ENCODE assay signal across 8 cellular contexts in the genomic region with DNA sequence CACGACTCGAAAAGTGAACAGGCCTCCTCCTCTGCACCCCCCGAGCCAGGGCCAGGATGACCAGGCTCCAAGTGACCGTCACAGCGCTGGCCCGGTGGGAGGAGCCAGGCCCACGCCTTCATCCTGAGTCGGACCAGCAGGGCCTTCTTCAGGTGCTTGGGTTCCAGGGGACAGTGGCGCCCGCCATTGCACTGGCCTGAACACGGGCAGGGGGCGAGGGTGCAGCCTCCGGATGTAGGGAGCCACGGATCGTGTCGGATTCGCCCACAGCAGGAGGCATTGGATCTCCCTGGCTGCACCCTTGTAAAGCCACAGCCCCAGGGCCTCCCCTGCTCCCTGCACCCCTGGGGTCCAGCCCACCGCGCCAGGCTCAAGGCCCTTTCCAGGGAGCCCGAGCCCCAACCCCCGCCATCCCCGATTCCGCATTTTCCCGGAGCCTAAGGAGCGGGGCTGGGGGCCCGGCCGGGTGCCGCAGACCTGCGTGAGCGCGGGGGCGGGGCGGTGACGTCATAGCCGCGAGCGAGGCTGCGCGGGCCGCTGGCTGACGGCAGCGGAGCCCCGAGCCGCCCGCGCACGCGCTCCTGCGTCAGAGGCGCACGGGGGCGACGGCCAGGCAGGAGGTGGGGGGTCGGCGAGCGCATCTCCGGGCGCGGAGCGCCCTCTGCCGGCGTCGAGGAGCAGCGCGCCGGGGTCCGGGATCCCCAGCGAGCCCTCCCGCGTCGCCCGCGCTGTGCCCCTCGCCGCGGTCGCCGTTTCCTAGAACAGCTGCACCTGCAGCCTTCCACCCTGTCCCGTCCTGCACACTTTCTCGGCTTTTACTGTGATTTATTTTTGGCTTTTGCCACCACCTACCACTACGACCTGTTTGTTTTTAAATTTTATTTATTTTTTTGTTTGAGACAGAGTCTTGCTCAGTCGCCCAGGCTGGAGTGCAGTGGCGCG. TPM values are rescaled to one million over a fixed set of nuclear protein-coding genes. Genes with fewer than 3 reads are reported as not detected.
A peak's percentile ranks its signal among the peaks of the same experiment; 100 is the strongest.
DNase-seq lines count a peak whose midpoint lies in the region; ATAC-seq and TF ChIP-seq lines count a peak whose summit lies in the region.

No MANE protein-coding gene starts in this region.

- intact Hi-C loops in heart right ventricle (cut with DNase I) (loop anchor here in 6 of 10 donors (1.0 to 10.0 kb wide), 5 partner anchors 19 to 315 kb away; partner anchors contain the start of genes ARID3A (in 3 of the 6) and GPX4 (in 1 of the 6)), posterior vena cava (cut with DNase I) (loop anchor here in 1 of 2 donors (2.0 kb wide), 1 partner anchor 19 kb away; no protein-coding TSS in a partner anchor), transverse colon (cut with DNase I; ENCODE audit: low total_unique reads) (loop anchor here (10.0 kb wide), 2 partner anchors 135 to 215 kb away; partner anchors contain the start of genes CNN2, GPX4, RNU6-2 and TMEM259)

- in situ Hi-C loops in transverse colon (cut with MboI; ENCODE audit: low pct_ligation_motif_present in 1 of 4, low pct_unique_long_range_greater_than_20kb in 1 of 4, low sequenced_read_pairs in 3 of 4), result no loop called here

- no peak for TF ChIP-seq POLR2A in transverse colon (IDR thresholded peaks at IDR 0.05)

- peak; percentile 32 for ATAC-seq in GM19324 (IDR thresholded peaks at IDR 0.05; ENCODE audit: low FRiP score, unreplicated experiment)
- peak; percentile 47 to 71 (median 50) for ATAC-seq in T-cell (replicated peaks in 1 of 4)
- ATAC-seq in heart right ventricle, result peak; percentile 18 to 65 (median 40)

- H3K27ac Mint-ChIP-seq in T-cell, result peak overlapping the region in 1 of 2 donors; percentile 58

- peak overlapping the region; percentile 68 to 100 (median 98) for H3K27ac ChIP-seq in heart right ventricle
- peak overlapping the region; percentile 98 to 99 (median 98) for H3K27ac ChIP-seq in transverse colon

- peak overlapping the region in 2 of 3 donors; percentile 88 to 93 for H3K4me3 Mint-ChIP-seq in T-cell

- H3K27me3 Mint-ChIP-seq in T-cell, result peaks cover 5 to 8% of the 10 kb centered on the region in 2 donors

- no peak for TF ChIP-seq EP300 in transverse colon (IDR thresholded peaks at IDR 0.05; ENCODE audit: low read depth)

- 10 to 13% methylated on average over 69 to 84 of the region's 84 CpGs for WGBS in heart right ventricle, 2 donors
- 0 to 13% methylated on average over 6 to 56 of the region's 84 CpGs for WGBS in transverse colon (ENCODE audit: low coverage in 1 of 2), 2 donors

- peak; percentile 92 for DNase-seq in Ammon's horn (ENCODE audit: low spot score)
- peak; percentile 85 for DNase-seq in NCI-H1092 (lab: John Stamatoyannopoulos, UW)
- DNase-seq in T-cell, result peak; percentile 72 to 100 (median 91)
- DNase-seq in adipocyte (ENCODE audit: low read depth), result peak; percentile 98
- peak; percentile 85 to 92 for DNase-seq in heart right ventricle
- DNase-seq in posterior vena cava (ENCODE audit: low spot score), result peak; percentile 97
- DNase-seq in transverse colon, result peak; percentile 88

- H3K4me3 ChIP-seq in adipocyte (ENCODE audit: low read length) (peak overlapping the region; percentile 56), heart right ventricle (peak overlapping the region in 9 of 10 donors; percentile 39 to 93 (median 88)), transverse colon (peak overlapping the region in 3 of 4 donors; percentile 8 to 86 (median 29))

- CTCF ChIA-PET in T-cell (lab: Charles Lee), result interaction anchor here in 1 of 2 donors (1.0 kb wide), 1 partner anchor 22 kb away, joined by 3 read pairs; no protein-coding TSS in a partner anchor

- H3K36me3 Mint-ChIP-seq in T-cell, result no peaks in the 10 kb centered on the region

- H3K27me3 ChIP-seq in adipocyte (replicated peaks; ENCODE audit: control insufficient read depth, insufficient read depth, low read length) (no peaks in the 10 kb centered on the region), heart right ventricle (peaks cover 0 to 24% (median 0%) of the 10 kb centered on the region in 7 donors), transverse colon (peaks cover 29% of the 10 kb centered on the region)

- H3K4me1 ChIP-seq in adipocyte (ENCODE audit: control insufficient read depth, insufficient read depth, low read length), result peaks cover 41% of the 10 kb centered on the region
- H3K4me1 ChIP-seq in heart right ventricle, result peaks cover 33 to 70% (median 61%) of the 10 kb centered on the region in 9 donors
- peaks cover 50 to 63% (median 55%) of the 10 kb centered on the region in 4 donors for H3K4me1 ChIP-seq in transverse colon

- H3K9me3 Mint-ChIP-seq in T-cell, result no peaks in the 10 kb centered on the region

- no peaks in the 10 kb centered on the region for H3K9me3 ChIP-seq in adipocyte (ENCODE audit: control insufficient read depth, low read length)
- no peaks in the 10 kb centered on the region for H3K9me3 ChIP-seq in heart right ventricle
- no peaks in the 10 kb centered on the region for H3K9me3 ChIP-seq in transverse colon

- TF ChIP-seq CTCF in heart right ventricle (IDR thresholded peaks at IDR 0.05) (peak; percentile 83 to 98 (median 92)), transverse colon (IDR thresholded peaks at IDR 0.05) (peak; percentile 59 to 93 (median 82))

- POLR2A ChIA-PET in T-cell (lab: Charles Lee), result interaction anchor here (0.6 to 1.1 kb wide), 3 partner anchors 29 to 394 kb away, joined by 3 to 5 read pairs (median 3); partner anchors contain the start of gene CIRBP (in 1 of the 2)

- peaks cover 24 to 47% (median 46%) of the 10 kb centered on the region in 3 donors for H3K4me1 Mint-ChIP-seq in T-cell

- peak overlapping the region; percentile 64 for H3K9ac ChIP-seq in adipocyte (ENCODE audit: low read length)

- H3K36me3 ChIP-seq in adipocyte (ENCODE audit: control insufficient read depth, insufficient read depth, low read length, severe bottlenecking) (no peaks in the 10 kb centered on the region), heart right ventricle (peaks cover 0 to 8% (median 0%) of the 10 kb centered on the region in 9 donors), transverse colon (no peaks in the 10 kb centered on the region)

RNA-seq across cellular contexts. Expression of gene ATP5F1D, which starts 1.5 kb away (rescaled TPM):
- 100 to 1,000 TPM; 117 to 233 (median 155) TPM for total RNA-seq in T-cell
- 100 to 1,000 TPM; 491 to 770 (median 553) TPM for total RNA-seq in heart right ventricle
- polyA plus RNA-seq in heart right ventricle, result 1,000 to 10,000 TPM in 1 of 2 donors, 100 to 1,000 TPM in 1; 821 to 2,879 TPM
- total RNA-seq in posterior vena cava, result 100 to 1,000 TPM; 125 to 137 TPM
- 100 to 1,000 TPM; 157 to 650 (median 240) TPM for total RNA-seq in transverse colon

RNA-seq across cellular contexts. Expression of gene CBARP, which starts 2.3 kb away (rescaled TPM):
- total RNA-seq in T-cell, result under 1 TPM in 4 of 5 donors, not detected in 1; 0.08 to 0.36 (median 0.23) TPM
- total RNA-seq in heart right ventricle, result 1 to 10 TPM in 9 of 10 donors, under 1 TPM in 1; 0.96 to 2.2 (median 1.4) TPM
- polyA plus RNA-seq in heart right ventricle, result 1 to 10 TPM in 1 of 2 donors, under 1 TPM in 1; 0.73 to 1.3 TPM
- total RNA-seq in posterior vena cava, result 1 to 10 TPM; 1.5 to 2.7 TPM
- total RNA-seq in transverse colon, result 1 to 10 TPM in 1 of 4 donors, under 1 TPM in 2, not detected in 1; 0.32 to 5.2 (median 0.68) TPM

RNA-seq across cellular contexts. Expression of gene MIDN, which starts 8.3 kb away (rescaled TPM):
- total RNA-seq in T-cell, result 100 to 1,000 TPM in 1 of 5 donors, 10 to 100 TPM in 4; 54.0 to 161 (median 66.9) TPM
- total RNA-seq in heart right ventricle, result 100 to 1,000 TPM in 2 of 10 donors, 10 to 100 TPM in 8; 45.9 to 236 (median 68.5) TPM
- polyA plus RNA-seq in heart right ventricle, result 10 to 100 TPM; 22.7 to 48.6 TPM
- total RNA-seq in posterior vena cava, result 10 to 100 TPM; 76.5 to 86.3 TPM
- total RNA-seq in transverse colon, result 100 to 1,000 TPM in 3 of 4 donors, 10 to 100 TPM in 1; 89.4 to 379 (median 116) TPM

RNA-seq across cellular contexts. Expression of gene CIRBP, which starts 29.1 kb away (rescaled TPM):
- total RNA-seq in T-cell (100 to 1,000 TPM; 477 to 682 (median 657) TPM), heart right ventricle (100 to 1,000 TPM; 227 to 356 (median 280) TPM), posterior vena cava (100 to 1,000 TPM; 447 to 636 TPM), transverse colon (100 to 1,000 TPM; 431 to 488 (median 460) TPM)
- 100 to 1,000 TPM; 180 to 344 TPM for polyA plus RNA-seq in heart right ventricle

RNA-seq across cellular contexts. Expression of gene STK11, which starts 34.5 kb away (rescaled TPM):
- 100 to 1,000 TPM in 2 of 5 donors, 10 to 100 TPM in 3; 70.2 to 115 (median 99.5) TPM for total RNA-seq in T-cell
- 10 to 100 TPM; 43.7 to 71.6 (median 46.6) TPM for total RNA-seq in heart right ventricle
- polyA plus RNA-seq in heart right ventricle, result 10 to 100 TPM; 41.1 to 70.4 TPM
- total RNA-seq in posterior vena cava, result 10 to 100 TPM; 32.5 to 35.9 TPM
- total RNA-seq in transverse colon, result 100 to 1,000 TPM in 3 of 4 donors, 10 to 100 TPM in 1; 93.7 to 152 (median 103) TPM

Comparison
In these comparisons a context has a peak if more than half of its experiments do, and no peak if none do; other contexts are left out.
1. Peak in every context shown above with its lines: DNase-seq, ATAC-seq, H3K4me3 ChIP-seq and H3K27ac ChIP-seq.
2. H3K4me3 ChIP-seq: peak in every context shown above with its lines; median percentile 88 in heart right ventricle; 56 in adipocyte; 29 in transverse colon.